Comparison of ENCODE assay signal across 14 cellular contexts in genomic region chr13:92197669-92198068, GRCh38.
"Had no signal": no experiment of that assay in that cellular context is flagged by ENCODE, and none has a peak within 500 bp of the region (broad histone marks: within the 10 kb centered on the region; RNA-seq: fewer than 3 reads in every experiment).

No MANE protein-coding gene starts in this region.

- H3K36me3 ChIP-seq: ascending aorta, thoracic aorta had no signal

- H3K9me3 ChIP-seq: ascending aorta, thoracic aorta had no signal

- H3K27me3 ChIP-seq: ascending aorta, foreskin keratinocyte had no signal

- H3K27ac ChIP-seq: ascending aorta, foreskin keratinocyte, thoracic aorta had no signal

- H3K4me1 ChIP-seq: ascending aorta, foreskin keratinocyte had no signal

- H3K4me3 ChIP-seq: ascending aorta, thoracic aorta had no signal

- DNase-seq: activated CD4-positive, alpha-beta T cell treated with anti-CD3 and anti-CD28 coated beads, Interleukin-2, amount 10 ng/mL, durations not matched to agents 24 days and 14 days; activated CD8-positive, alpha-beta T cell treated with anti-CD3 and anti-CD28 coated beads for 36 hours; activated effector memory CD4-positive, alpha-beta T cell treated with Interleukin-2 at 50 U/mL for 16 hours; activated naive CD4-positive, alpha-beta T cell treated with anti-CD3 and anti-CD28 coated beads, Interleukin-2, amount 10 ng/mL, durations not matched to agents 7 days and 5 days; activated T-cell treated with anti-CD3 and anti-CD28 coated beads, Interleukin-2, amount 50 U/mL, for 48 hours; effector CD4-positive, alpha-beta T cell; hippocampal formation; kidney; midbrain; stimulated activated naive B cell treated with anti-CD40 and anti-IgM and Interleukin-4, amounts not matched to agents 10 μg/mL and 1 μg/mL and 100 μg/mL, for 72 hours had no signal

- ATAC-seq: activated CD8-positive, alpha-beta T cell treated with anti-CD3 and anti-CD28 coated beads for 36 hours; foreskin keratinocyte; left lobe of liver; stimulated activated naive B cell treated with anti-CD40 and anti-IgM and Interleukin-4, amounts not matched to agents 10 μg/mL and 1 μg/mL and 100 μg/mL, for 72 hours had no signal
